ENCODE assay signal across 19 cellular contexts in genomic region chr11:78340530-78340929, GRCh38.
"Had no signal": no experiment of that assay in that cellular context is flagged by ENCODE, and none has a peak within 500 bp of the region (broad histone marks: within the 10 kb centered on the region; RNA-seq: fewer than 3 reads in every experiment).

No MANE protein-coding gene starts in this region.

- H3K4me3 ChIP-seq: esophagus squamous epithelium, suprapubic skin, upper lobe of left lung had no signal

- H3K36me3 ChIP-seq: esophagus squamous epithelium, suprapubic skin, upper lobe of left lung had no signal

- H3K4me3 Mint-ChIP-seq: activated T-cell treated with anti-CD3 and anti-CD28 coated beads, Interleukin-2, amount 50 U/mL, for 24 hours; nephron had no signal

- H3K27me3 Mint-ChIP-seq: progenitor cell of endocrine pancreas had no signal

- H3K9me3 ChIP-seq: esophagus squamous epithelium, suprapubic skin, upper lobe of left lung had no signal

- H3K27me3 ChIP-seq: esophagus squamous epithelium, suprapubic skin, upper lobe of left lung had no signal

- H3K27ac Mint-ChIP-seq: activated T-cell treated with anti-CD3 and anti-CD28 coated beads, Interleukin-2, amount 50 U/mL, for 24 hours had no signal

- H3K27ac ChIP-seq: esophagus squamous epithelium, suprapubic skin, upper lobe of left lung, VCaP had no signal

- ATAC-seq: left ventricle myocardium superior; right cardiac atrium; Right ventricle myocardium inferior; stimulated activated naive CD8-positive, alpha-beta T cell treated with anti-CD3 and anti-CD28 coated beads, Interleukin-15, Interleukin-2, amounts not matched to agents 100 U/mL and 50 U/mL, for 24 hours had no signal

- DNase-seq: activated CD4-positive, alpha-beta T cell treated with anti-CD3 and anti-CD28 coated beads for 1 hour; activated T-cell treated with anti-CD3 and anti-CD28 coated beads, Interleukin-2, amount 50 U/mL, for 24 hours; effector CD4-positive, alpha-beta T cell; esophagus squamous epithelium; hippocampal formation; kidney; left ventricle myocardium superior; mesendoderm; right cardiac atrium; small intestine; stimulated activated CD4-positive, alpha-beta T cell treated with anti-CD3 and anti-CD28 coated beads, Interleukin-4, amount 100 ng/mL, for 4 hours; stimulated activated CD8-positive, alpha-beta memory T cell treated with anti-CD3 and anti-CD28 coated beads, Interleukin-4, amount 100 ng/mL, for 48 hours; stimulated activated naive CD8-positive, alpha-beta T cell treated with anti-CD3 and anti-CD28 coated beads, Interleukin-15, Interleukin-2, amounts not matched to agents 100 U/mL and 50 U/mL, for 24 hours; upper lobe of left lung had no signal

- H3K9me3 Mint-ChIP-seq: activated T-cell treated with anti-CD3 and anti-CD28 coated beads, Interleukin-2, amount 50 U/mL, for 24 hours had no signal
